ENCODE assay signal across 9 cellular contexts in genomic region chr11:86116386-86116726, GRCh38. TPM values are rescaled to one million over a fixed set of nuclear protein-coding genes. Genes with fewer than 3 reads are reported as not detected.
DNase-seq lines count a peak whose midpoint lies in the region; ATAC-seq lines count a peak whose summit lies in the region.
"Had no signal": no experiment of that assay in that cellular context is flagged by ENCODE, and none has a peak within 500 bp of the region (broad histone marks: within the 10 kb centered on the region; RNA-seq: fewer than 3 reads in every experiment).

No MANE protein-coding gene starts in this region.

- peak overlapping the region; percentile 11 for H3K4me3 Mint-ChIP-seq in activated CD8-positive, alpha-beta memory T cell treated with anti-CD3 and anti-CD28 coated beads, Interleukin-2, amount 10 ng/mL, durations not matched to agents 7 days and 5 days

- CTCF ChIA-PET in activated CD8-positive, alpha-beta memory T cell treated with anti-CD3 and anti-CD28 coated beads, Interleukin-2, amount 10 ng/mL, durations not matched to agents 7 days and 5 days (lab: Charles Lee) = interaction anchor here (0.9 to 1.4 kb wide), 6 partner anchors 22 to 102 kb away, joined by 3 read pairs; no protein-coding TSS in a partner anchor

- peak; percentile 91 for ATAC-seq in activated CD8-positive, alpha-beta memory T cell treated with anti-CD3 and anti-CD28 coated beads, Interleukin-2, amount 10 ng/mL, durations not matched to agents 7 days and 5 days
- ATAC-seq in HG02938 (IDR thresholded peaks at IDR 0.05; ENCODE audit: unreplicated experiment) = peak; percentile 89

- H3K4me1 Mint-ChIP-seq in activated CD8-positive, alpha-beta memory T cell treated with anti-CD3 and anti-CD28 coated beads, Interleukin-2, amount 10 ng/mL, durations not matched to agents 7 days and 5 days = peaks cover 32% of the 10 kb centered on the region

- H3K9me3 Mint-ChIP-seq in activated CD8-positive, alpha-beta memory T cell treated with anti-CD3 and anti-CD28 coated beads, Interleukin-2, amount 10 ng/mL, durations not matched to agents 7 days and 5 days (ENCODE audit: low read depth) = no peaks in the 10 kb centered on the region

- H3K27ac Mint-ChIP-seq in activated CD8-positive, alpha-beta memory T cell treated with anti-CD3 and anti-CD28 coated beads, Interleukin-2, amount 10 ng/mL, durations not matched to agents 7 days and 5 days = peak overlapping the region; percentile 70

- no peaks in the 10 kb centered on the region for H3K36me3 Mint-ChIP-seq in activated CD8-positive, alpha-beta memory T cell treated with anti-CD3 and anti-CD28 coated beads, Interleukin-2, amount 10 ng/mL, durations not matched to agents 7 days and 5 days

- no peaks in the 10 kb centered on the region for H3K27me3 Mint-ChIP-seq in activated CD8-positive, alpha-beta memory T cell treated with anti-CD3 and anti-CD28 coated beads, Interleukin-2, amount 10 ng/mL, durations not matched to agents 7 days and 5 days

- peak; percentile 61 for DNase-seq in activated CD8-positive, alpha-beta memory T cell treated with anti-CD3 and anti-CD28 coated beads, Interleukin-2, amount 10 ng/mL, durations not matched to agents 7 days and 5 days
- no peak for DNase-seq in activated CD8-positive, alpha-beta memory T cell treated with anti-CD3 and anti-CD28 coated beads for 24 hours
- DNase-seq in T-helper 22 cell (ENCODE audit: low read depth) = peak; percentile 27
- DNase-seq in glomerular visceral epithelial cell (ENCODE audit: extremely low spot score) = peak; percentile 93
- no peak for DNase-seq in ecto neural progenitor cell (ENCODE audit: low spot score)
- no peak for DNase-seq in GF-D8 (lab: John Stamatoyannopoulos, UW)
- DNase-seq in NCI-H748 treated with DMSO at 0.1 percent for 48 hours (lab: John Stamatoyannopoulos, UW) = no peak
- DNase-seq: DND-41 had no signal

RNA-seq across cellular contexts. Expression of gene PICALM, which starts 47.5 kb away (rescaled TPM):
- 100 to 1,000 TPM; 123 to 166 TPM for total RNA-seq in activated CD8-positive, alpha-beta memory T cell treated with anti-CD3 and anti-CD28 coated beads, Interleukin-2, amount 10 ng/mL, durations not matched to agents 7 days and 5 days

Comparison
In these comparisons a context has a peak if more than half of its experiments do, and no peak if none do; other contexts are left out.
1. DNase-seq: peak in activated CD8-positive, alpha-beta memory T cell treated with anti-CD3 and anti-CD28 coated beads, Interleukin-2, amount 10 ng/mL, durations not matched to agents 7 days and 5 days (single experiment), T-helper 22 cell (single experiment) and glomerular visceral epithelial cell (single experiment); none in activated CD8-positive, alpha-beta memory T cell treated with anti-CD3 and anti-CD28 coated beads for 24 hours (single experiment), ecto neural progenitor cell (single experiment), GF-D8 (single experiment) and NCI-H748 treated with DMSO at 0.1 percent for 48 hours (single experiment).